In the genomic region with DNA sequence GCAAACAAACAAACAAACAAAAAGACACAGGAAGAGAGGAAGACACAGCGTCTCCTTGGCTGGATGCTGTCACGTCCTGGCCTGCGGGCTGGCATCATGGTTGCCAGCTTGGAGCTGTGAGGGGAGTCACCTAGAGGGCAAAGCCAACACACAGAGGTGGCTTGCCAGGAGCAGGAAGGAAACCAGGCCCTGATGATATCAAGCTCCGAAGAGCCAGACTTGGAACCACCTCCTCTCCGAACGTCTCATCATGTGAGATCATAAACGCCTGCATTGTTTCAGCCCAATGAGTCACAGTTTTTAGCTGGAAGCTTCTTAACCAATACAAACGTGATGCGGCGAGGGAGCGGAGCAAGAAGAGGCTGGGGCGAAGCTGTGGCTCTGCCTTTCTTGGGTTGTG, we compare ENCODE assay signal across 13 cellular contexts. TPM values are rescaled to one million over a fixed set of nuclear protein-coding genes. Genes with fewer than 3 reads are reported as not detected.
DNase-seq lines count a peak whose midpoint lies in the region; ATAC-seq and TF ChIP-seq lines count a peak whose summit lies in the region.
"Had no signal": no experiment of that assay in that cellular context is flagged by ENCODE, and none has a peak within 500 bp of the region (broad histone marks: within the 10 kb centered on the region; RNA-seq: fewer than 3 reads in every experiment).

No MANE protein-coding gene starts in this region.

- DNase-seq in Daoy (ENCODE audit: low read depth) (peak; percentile 67), RPMI7951 (ENCODE audit: low read depth) (peak; percentile 93), fibroblast of peridontal ligament (ENCODE audit: extremely low read depth) (peak; percentile 14), osteoblast (ENCODE audit: insufficient read length, low spot score, missing footprints) (peak; percentile 80), adrenal gland (no peak), WERI-Rb-1 (no peak), NCI-H1930 (lab: John Stamatoyannopoulos, UW) (no peak)
- DNase-seq: naive B cell, OCI-M1 had no signal

- H3K4me2 ChIP-seq in osteoblast (ENCODE audit: insufficient read depth, low read length), result no peak overlapping the region
- H3K4me2 ChIP-seq: BLaER1 treated with 17β-estradiol and CSF1 and Interleukin-3, amounts not matched to agents 10 nM and 100 nM had no signal

- TF ChIP-seq CTCF in osteoblast (IDR thresholded peaks at IDR 0.05; ENCODE audit: extremely low read depth, low read depth, low read length) (no peak), adrenal gland (IDR thresholded peaks at IDR 0.05) (no peak), WERI-Rb-1 (IDR thresholded peaks at IDR 0.05; ENCODE audit: low read depth, low read length) (no peak)

- H3K27ac ChIP-seq in osteoblast (ENCODE audit: low read depth, low read length), result no peak overlapping the region
- no peak overlapping the region for H3K27ac ChIP-seq in adrenal gland
- no peak overlapping the region for H3K27ac ChIP-seq in WERI-Rb-1
- H3K27ac ChIP-seq: BLaER1 treated with 17β-estradiol and CSF1 and Interleukin-3, amounts not matched to agents 10 nM and 100 nM had no signal

- H3K4me1 ChIP-seq in osteoblast (ENCODE audit: insufficient read depth, low read length) (peaks cover 2% of the 10 kb centered on the region), adrenal gland (replicated peaks in 1 of 2) (no peaks in the 10 kb centered on the region)

- 79 to 86% (median 82%) methylated on average over 12 of the region's 12 CpGs for WGBS in adrenal gland, 4 donors

- H3K36me3 ChIP-seq in osteoblast (ENCODE audit: insufficient read depth, low read length) (no peaks in the 10 kb centered on the region), adrenal gland (replicated peaks in 1 of 2) (no peaks in the 10 kb centered on the region), WERI-Rb-1 (no peaks in the 10 kb centered on the region)
- H3K36me3 ChIP-seq: BLaER1 treated with 17β-estradiol and CSF1 and Interleukin-3, amounts not matched to agents 10 nM and 100 nM had no signal

- intact Hi-C loops in adrenal gland (cut with DNase I), result no loop called here

- no peaks in the 10 kb centered on the region for H3K9me3 ChIP-seq in osteoblast (ENCODE audit: low read depth, low read length)
- H3K9me3 ChIP-seq in adrenal gland (replicated peaks in 1 of 3), result no peaks in the 10 kb centered on the region
- H3K9me3 ChIP-seq in WERI-Rb-1 (ENCODE audit: severe bottlenecking), result no peaks in the 10 kb centered on the region
- H3K9me3 ChIP-seq: BLaER1 treated with 17β-estradiol and CSF1 and Interleukin-3, amounts not matched to agents 10 nM and 100 nM had no signal

- H3K27me3 ChIP-seq in osteoblast (ENCODE audit: insufficient read depth, low read length) (peaks cover 3% of the 10 kb centered on the region), adrenal gland (no peaks in the 10 kb centered on the region), WERI-Rb-1 (ENCODE audit: insufficient read depth, low read depth, severe bottlenecking) (no peaks in the 10 kb centered on the region)
- H3K27me3 ChIP-seq: BLaER1 treated with 17β-estradiol and CSF1 and Interleukin-3, amounts not matched to agents 10 nM and 100 nM had no signal

- H3K4me3 ChIP-seq in osteoblast (ENCODE audit: insufficient read depth, low read length) (no peak overlapping the region), adrenal gland (no peak overlapping the region), WERI-Rb-1 (ENCODE audit: low read depth, low read length) (no peak overlapping the region)
- H3K4me3 ChIP-seq: BLaER1 treated with 17β-estradiol and CSF1 and Interleukin-3, amounts not matched to agents 10 nM and 100 nM had no signal

- ATAC-seq in GM21381 (IDR thresholded peaks at IDR 0.05; ENCODE audit: unreplicated experiment), result no peak

- no peaks in the 10 kb centered on the region for H3K79me2 ChIP-seq in osteoblast (ENCODE audit: insufficient read depth, low read length)

- H4K20me1 ChIP-seq in osteoblast (ENCODE audit: insufficient read depth, low read length), result no peaks in the 10 kb centered on the region
- H4K20me1 ChIP-seq: BLaER1 treated with 17β-estradiol and CSF1 and Interleukin-3, amounts not matched to agents 10 nM and 100 nM had no signal

- TF ChIP-seq POLR2A in adrenal gland (IDR thresholded peaks at IDR 0.05), result no peak

- no peak overlapping the region for H2AFZ ChIP-seq in osteoblast (ENCODE audit: low read length)

RNA-seq across cellular contexts. Expression of a gene that starts 8.7 kb away (rescaled TPM):
- total RNA-seq in Daoy (2014; rRNA removed; shearing (Covaris generic)), result not detected in 2 replicates
- total RNA-seq in RPMI7951 (2014; rRNA removed; shearing (Covaris generic)), result not detected in 2 replicates
- total RNA-seq in osteoblast (not detected in 2 replicates), adrenal gland (not detected)
- not detected for polyA plus RNA-seq in adrenal gland
- total RNA-seq: ureter had no signal

RNA-seq across cellular contexts. Expression of a gene that starts 28.4 kb away (rescaled TPM):
- total RNA-seq in Daoy (2014; rRNA removed; shearing (Covaris generic)), result not detected in 2 replicates
- not detected in 2 replicates for total RNA-seq in RPMI7951 (2014; rRNA removed; shearing (Covaris generic))
- total RNA-seq in osteoblast (not detected in 2 replicates), adrenal gland (not detected)
- polyA plus RNA-seq in adrenal gland, result under 1 TPM in 1 of 3 donors, not detected in 2; 0.08 TPM
- polyA plus RNA-seq: adipose tissue had no signal

RNA-seq across cellular contexts. Expression of a gene that starts 40.7 kb away (rescaled TPM):
- total RNA-seq in Daoy (2014; rRNA removed; shearing (Covaris generic)), result not detected in 2 replicates
- not detected in 2 replicates for total RNA-seq in RPMI7951 (2014; rRNA removed; shearing (Covaris generic))
- 1.8 and 2.9 TPM in 2 replicates for total RNA-seq in osteoblast
- total RNA-seq in adrenal gland, result 10 to 100 TPM in 1 of 8 donors, 1 to 10 TPM in 3, under 1 TPM in 4; 0.53 to 14.1 (median 1.1) TPM
- polyA plus RNA-seq in adrenal gland, result 1 to 10 TPM; 1.1 to 5.4 (median 4.2) TPM

Comparison
In these comparisons a context has a peak if more than half of its experiments do, and no peak if none do; other contexts are left out.
1. DNase-seq: peak in Daoy (single experiment), RPMI7951 (single experiment), fibroblast of peridontal ligament (single experiment) and osteoblast (single experiment); none in adrenal gland (0 of 7), WERI-Rb-1 (single experiment) and NCI-H1930 (0 of 2).